In genomic region chr14:22515961-22516360, GRCh38 we compare ENCODE assay signal across 12 cellular contexts.
DNase-seq lines count a peak whose midpoint lies in the region; ATAC-seq and TF ChIP-seq lines count a peak whose summit lies in the region.
"Had no signal": no experiment of that assay in that cellular context is flagged by ENCODE, and none has a peak within 500 bp of the region (broad histone marks: within the 10 kb centered on the region; RNA-seq: fewer than 3 reads in every experiment).

No MANE protein-coding gene starts in this region.

- POLR2A ChIA-PET in activated CD4-positive, alpha-beta memory T cell treated with anti-CD3 and anti-CD28 coated beads, Interleukin-2, amount 10 ng/mL, durations not matched to agents 7 days and 5 days (lab: Charles Lee), result interaction anchor here (0.7 to 41.9 kb wide), 6 partner anchors 14 to 394 kb away, joined by 4 to 1110 read pairs (median 298); no protein-coding TSS in a partner anchor

- TF ChIP-seq CTCF in mesothelial cell of epicardium (IDR thresholded peaks at IDR 0.05; ENCODE audit: unreplicated experiment) (no peak), type B pancreatic cell (conservative IDR thresholded peaks at IDR 0.05) (no peak)

- H3K27ac Mint-ChIP-seq in activated naive CD4-positive, alpha-beta T cell treated with anti-CD3 and anti-CD28 coated beads for 36 hours, result peak overlapping the region; percentile 98
- peak overlapping the region; percentile 91 for H3K27ac Mint-ChIP-seq in activated CD4-positive, alpha-beta memory T cell treated with anti-CD3 and anti-CD28 coated beads, Interleukin-2, amount 10 ng/mL, durations not matched to agents 7 days and 5 days
- H3K27ac Mint-ChIP-seq in mesothelial cell of epicardium, result peak overlapping the region; percentile 72
- no peak overlapping the region for H3K27ac Mint-ChIP-seq in type B pancreatic cell

- no peak for DNase-seq in activated naive CD4-positive, alpha-beta T cell treated with anti-CD3 and anti-CD28 coated beads for 36 hours
- DNase-seq in activated naive CD4-positive, alpha-beta T cell treated with anti-CD3 and anti-CD28 coated beads, Interleukin-2, amount 50 U/mL, for 16 hours, result no peak
- no peak for DNase-seq in activated CD4-positive, alpha-beta memory T cell treated with anti-CD3 and anti-CD28 coated beads, Interleukin-2, amount 10 ng/mL, durations not matched to agents 7 days and 5 days
- DNase-seq in mesothelial cell of epicardium (ENCODE audit: low spot score in 2 of 2, unreplicated experiment in 2 of 2) (no peak), type B pancreatic cell (ENCODE audit: extremely low spot score, unreplicated experiment) (no peak), OCI-M2 (lab: John Stamatoyannopoulos, UW; ENCODE audit: unreplicated experiment) (no peak), RPMI8226 (no peak)
- DNase-seq: DND-41; NCI-H1105; NCI-H510A; stimulated activated CD4-positive, alpha-beta T cell treated with anti-CD3 and anti-CD28 coated beads, Interleukin-12 subunit alpha, Interleukin-12 subunit beta, amount 100 ng/mL, for 4 hours had no signal

- no peak for ATAC-seq in HG03095 (IDR thresholded peaks at IDR 0.05; ENCODE audit: unreplicated experiment)

- peak overlapping the region; percentile 91 for H3K4me3 Mint-ChIP-seq in activated naive CD4-positive, alpha-beta T cell treated with anti-CD3 and anti-CD28 coated beads for 36 hours
- H3K4me3 Mint-ChIP-seq in activated CD4-positive, alpha-beta memory T cell treated with anti-CD3 and anti-CD28 coated beads, Interleukin-2, amount 10 ng/mL, durations not matched to agents 7 days and 5 days, result peak overlapping the region; percentile 78
- H3K4me3 Mint-ChIP-seq in mesothelial cell of epicardium (no peak overlapping the region), type B pancreatic cell (peak overlapping the region; percentile 61)

- peaks cover 73% of the 10 kb centered on the region for H3K4me1 Mint-ChIP-seq in activated naive CD4-positive, alpha-beta T cell treated with anti-CD3 and anti-CD28 coated beads for 36 hours (ENCODE audit: low read depth)
- H3K4me1 Mint-ChIP-seq in activated CD4-positive, alpha-beta memory T cell treated with anti-CD3 and anti-CD28 coated beads, Interleukin-2, amount 10 ng/mL, durations not matched to agents 7 days and 5 days, result peaks cover 94% of the 10 kb centered on the region
- H3K4me1 Mint-ChIP-seq in mesothelial cell of epicardium (peaks cover 72% of the 10 kb centered on the region), type B pancreatic cell (ENCODE audit: unreplicated experiment) (peaks cover 62% of the 10 kb centered on the region)

- H3K36me3 Mint-ChIP-seq in activated naive CD4-positive, alpha-beta T cell treated with anti-CD3 and anti-CD28 coated beads for 36 hours (ENCODE audit: low read depth), result peaks cover 95% of the 10 kb centered on the region
- H3K36me3 Mint-ChIP-seq in activated CD4-positive, alpha-beta memory T cell treated with anti-CD3 and anti-CD28 coated beads, Interleukin-2, amount 10 ng/mL, durations not matched to agents 7 days and 5 days (ENCODE audit: low read depth), result peaks cover 95% of the 10 kb centered on the region
- H3K36me3 Mint-ChIP-seq in mesothelial cell of epicardium (no peaks in the 10 kb centered on the region), type B pancreatic cell (no peaks in the 10 kb centered on the region)

- CTCF ChIA-PET in activated naive CD4-positive, alpha-beta T cell treated with anti-CD3 and anti-CD28 coated beads for 36 hours (lab: Charles Lee), result interaction anchor here (1.1 to 1.9 kb wide), 3 partner anchors 11 to 137 kb away, joined by 3 to 9 read pairs (median 5); no protein-coding TSS in a partner anchor
- CTCF ChIA-PET in activated CD4-positive, alpha-beta memory T cell treated with anti-CD3 and anti-CD28 coated beads, Interleukin-2, amount 10 ng/mL, durations not matched to agents 7 days and 5 days (lab: Charles Lee), result interaction anchor here (0.8 to 1.5 kb wide), 5 partner anchors 10 to 54 kb away, joined by 3 to 4 read pairs (median 4); no protein-coding TSS in a partner anchor

- H3K9me3 Mint-ChIP-seq in activated naive CD4-positive, alpha-beta T cell treated with anti-CD3 and anti-CD28 coated beads for 36 hours, result no peaks in the 10 kb centered on the region
- H3K9me3 Mint-ChIP-seq in activated CD4-positive, alpha-beta memory T cell treated with anti-CD3 and anti-CD28 coated beads, Interleukin-2, amount 10 ng/mL, durations not matched to agents 7 days and 5 days, result no peaks in the 10 kb centered on the region
- H3K9me3 Mint-ChIP-seq in mesothelial cell of epicardium (no peaks in the 10 kb centered on the region), type B pancreatic cell (peaks cover 5% of the 10 kb centered on the region)

- intact Hi-C loops in activated naive CD4-positive, alpha-beta T cell treated with anti-CD3 and anti-CD28 coated beads for 36 hours (cut with micrococcal nuclease), result loop anchor here (10.0 kb wide), 1 partner anchor 351 kb away; no protein-coding TSS in a partner anchor

- H3K27me3 Mint-ChIP-seq in activated naive CD4-positive, alpha-beta T cell treated with anti-CD3 and anti-CD28 coated beads for 36 hours (ENCODE audit: low read depth), result no peaks in the 10 kb centered on the region
- H3K27me3 Mint-ChIP-seq in activated CD4-positive, alpha-beta memory T cell treated with anti-CD3 and anti-CD28 coated beads, Interleukin-2, amount 10 ng/mL, durations not matched to agents 7 days and 5 days, result no peaks in the 10 kb centered on the region
- H3K27me3 Mint-ChIP-seq in mesothelial cell of epicardium (ENCODE audit: low read depth), result peaks cover 7% of the 10 kb centered on the region
- H3K27me3 Mint-ChIP-seq in type B pancreatic cell, result peaks cover 2% of the 10 kb centered on the region
